Comparison of ENCODE assay signal across 22 cellular contexts in the genomic region with DNA sequence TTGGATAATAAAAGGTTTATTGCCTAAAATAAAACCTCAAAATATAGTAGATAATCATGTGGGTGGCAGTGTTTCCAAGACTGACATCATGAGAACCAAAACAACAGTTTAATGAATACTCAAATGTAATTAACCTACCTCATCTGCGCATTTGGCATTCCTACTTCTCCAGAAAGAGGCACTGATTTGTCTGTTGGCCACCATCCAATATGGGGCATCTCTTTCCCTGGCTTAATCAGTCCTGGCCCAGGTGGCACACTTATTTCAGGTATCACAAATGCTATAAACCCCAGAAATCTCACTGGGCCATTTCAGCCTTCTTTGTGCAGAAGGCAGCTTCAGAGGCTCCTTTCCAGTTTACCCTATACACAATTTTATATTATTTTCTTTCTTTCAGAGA.
"Had no signal": no experiment of that assay in that cellular context is flagged by ENCODE, and none has a peak within 500 bp of the region (broad histone marks: within the 10 kb centered on the region; RNA-seq: fewer than 3 reads in every experiment).

No MANE protein-coding gene starts in this region.

- DNase-seq: activated CD4-positive, alpha-beta T cell treated with anti-CD3 and anti-CD28 coated beads for 4 hours; activated CD4-positive, alpha-beta T cell treated with anti-CD3 and anti-CD28 coated beads, Interleukin-2, amount 50 U/mL, for 48 hours; activated CD8-positive, alpha-beta memory T cell treated with anti-CD3 and anti-CD28 coated beads, Interleukin-2, amount 50 U/mL, for 48 hours; activated naive CD4-positive, alpha-beta T cell treated with Interleukin-2 at 50 U/mL for 16 hours; activated naive CD8-positive, alpha-beta T cell treated with anti-CD3 and anti-CD28 coated beads for 36 hours; activated T-cell treated with anti-CD3 and anti-CD28 coated beads, Interleukin-2, amount 50 U/mL, for 48 hours; dermis blood vessel endothelial cell; effector memory CD4-positive, alpha-beta T cell; foreskin keratinocyte; immature natural killer cell; kidney glomerular epithelial cell; left ventricle myocardium inferior; naive thymus-derived CD4-positive, alpha-beta T cell; posterior cingulate gyrus; sigmoid colon; stimulated activated CD4-positive, alpha-beta T cell treated with anti-CD3 and anti-CD28 coated beads, Interleukin-2, amount 100 ng/mL, for 48 hours; stimulated activated CD8-positive, alpha-beta memory T cell treated with anti-CD3 and anti-CD28 coated beads, Interleukin-4, amount 100 ng/mL, for 48 hours; stimulated activated naive B cell treated with anti-CD40 and anti-IgM and Interleukin-4, amounts not matched to agents 10 μg/mL and 1 μg/mL and 100 μg/mL, for 72 hours; testis; trophoblast cell; uterus had no signal

- ATAC-seq: foreskin keratinocyte; naive thymus-derived CD4-positive, alpha-beta T cell; stimulated activated naive B cell treated with anti-CD40 and anti-IgM and Interleukin-4, amounts not matched to agents 10 μg/mL and 1 μg/mL and 100 μg/mL, for 72 hours; WTC11 had no signal
